Comparison of ENCODE assay signal across 9 cellular contexts in the genomic region with DNA sequence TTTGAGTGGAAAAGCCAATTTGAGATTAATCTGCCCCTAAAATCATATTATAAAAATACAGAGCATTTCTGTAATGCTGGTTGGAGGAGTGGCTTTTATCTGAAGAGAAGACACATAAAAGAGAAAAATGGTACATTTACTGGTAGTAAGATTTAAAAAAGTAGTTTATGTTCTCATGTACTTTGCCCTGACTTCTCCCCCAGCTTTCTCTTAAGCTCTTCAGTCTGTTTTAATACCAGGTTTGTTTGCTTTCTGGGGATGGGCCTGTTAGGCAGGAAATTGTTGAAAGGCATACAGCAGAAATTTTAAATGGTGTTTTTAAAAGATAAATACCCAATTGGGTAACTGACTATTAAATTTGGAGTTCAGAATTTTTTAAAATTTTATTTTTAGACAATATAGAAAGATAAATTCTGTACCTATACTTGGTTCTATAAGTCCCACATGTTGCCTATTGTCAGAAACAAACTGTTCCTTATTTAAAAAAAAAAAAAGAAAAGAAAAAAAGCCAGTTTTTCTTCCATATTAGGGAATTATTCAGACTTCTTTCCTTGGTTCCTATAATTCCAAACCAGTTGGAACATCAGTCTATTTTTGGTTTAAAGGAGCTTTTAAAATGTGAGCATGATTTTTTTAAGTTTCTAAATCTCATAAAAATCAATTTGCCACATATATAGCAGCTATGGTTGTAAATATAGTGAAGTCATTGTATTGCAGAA.
DNase-seq lines count a peak whose midpoint lies in the region; ATAC-seq and TF ChIP-seq lines count a peak whose summit lies in the region.
"Had no signal": no experiment of that assay in that cellular context is flagged by ENCODE, and none has a peak within 500 bp of the region (broad histone marks: within the 10 kb centered on the region; RNA-seq: fewer than 3 reads in every experiment).

No MANE protein-coding gene starts in this region.

- intact Hi-C loops in natural killer cell (cut with micrococcal nuclease), result loop anchor here (1.0 to 2.0 kb wide), 2 partner anchors 141 to 207 kb away; no protein-coding TSS in a partner anchor
- intact Hi-C loops in activated CD4-positive, alpha-beta memory T cell treated with anti-CD3 and anti-CD28 coated beads for 36 hours (cut with micrococcal nuclease), result loop anchor here (1.0 kb wide), 1 partner anchor 207 kb away; no protein-coding TSS in a partner anchor
- intact Hi-C loops in right lobe of liver (cut with DNase I), result loop anchor here (10.0 kb wide), 1 partner anchor 217 kb away; no protein-coding TSS in a partner anchor
- intact Hi-C loops in vagina (cut with DNase I), result loop anchor here (5.0 kb wide), 2 partner anchors 136 to 204 kb away; a partner anchor contains a TSS

- H3K4me3 ChIP-seq in right lobe of liver (no peak overlapping the region), vagina (no peak overlapping the region)
- H3K4me3 ChIP-seq: HAP-1 had no signal

- TF ChIP-seq POLR2A in right lobe of liver (IDR thresholded peaks at IDR 0.05) (no peak), vagina (IDR thresholded peaks at IDR 0.05) (no peak)

- no peak overlapping the region for H3K4me3 Mint-ChIP-seq in natural killer cell treated with Interleukin-12 subunit alpha and Interleukin-12 subunit beta and Interleukin-15 and Interleukin-18, amount 100 ng/mL, for 72 hours
- H3K4me3 Mint-ChIP-seq in natural killer cell, result no peak overlapping the region
- H3K4me3 Mint-ChIP-seq in activated CD4-positive, alpha-beta memory T cell treated with anti-CD3 and anti-CD28 coated beads for 36 hours, result peak overlapping the region; percentile 47

- POLR2A ChIA-PET in activated CD4-positive, alpha-beta memory T cell treated with anti-CD3 and anti-CD28 coated beads for 36 hours (lab: Charles Lee), result interaction anchor here (0.8 to 8.1 kb wide), 9 partner anchors 11 to 207 kb away, joined by 3 to 87 read pairs (median 5); no protein-coding TSS in a partner anchor

- H3K27me3 ChIP-seq in right lobe of liver (no peaks in the 10 kb centered on the region), vagina (no peaks in the 10 kb centered on the region)

- peaks cover 51 to 56% of the 10 kb centered on the region in 2 donors for H3K4me1 Mint-ChIP-seq in natural killer cell treated with Interleukin-12 subunit alpha and Interleukin-12 subunit beta and Interleukin-15 and Interleukin-18, amount 100 ng/mL, for 72 hours (ENCODE audit: low read depth in 2 of 2)
- H3K4me1 Mint-ChIP-seq in natural killer cell, result peaks cover 37 to 43% of the 10 kb centered on the region in 2 donors
- H3K4me1 Mint-ChIP-seq in activated CD4-positive, alpha-beta memory T cell treated with anti-CD3 and anti-CD28 coated beads for 36 hours (ENCODE audit: low read depth), result peaks cover 81% of the 10 kb centered on the region

- ATAC-seq in natural killer cell treated with Interleukin-12 subunit alpha and Interleukin-12 subunit beta and Interleukin-15 and Interleukin-18, amount 100 ng/mL, for 72 hours, result no peak
- no peak for ATAC-seq in natural killer cell
- peak; percentile 45 to 81 (median 67) for ATAC-seq in right lobe of liver
- ATAC-seq in GM21619 (IDR thresholded peaks at IDR 0.05; ENCODE audit: unreplicated experiment), result no peak
- ATAC-seq in GM19351 (IDR thresholded peaks at IDR 0.05; ENCODE audit: unreplicated experiment), result no peak

- H3K9me3 ChIP-seq in right lobe of liver, result no peaks in the 10 kb centered on the region
- no peaks in the 10 kb centered on the region for H3K9me3 ChIP-seq in vagina
- H3K9me3 ChIP-seq: HAP-1 had no signal

- H3K27ac Mint-ChIP-seq in natural killer cell treated with Interleukin-12 subunit alpha and Interleukin-12 subunit beta and Interleukin-15 and Interleukin-18, amount 100 ng/mL, for 72 hours, result peak overlapping the region; percentile 55 to 92
- H3K27ac Mint-ChIP-seq in natural killer cell, result peak overlapping the region in 1 of 2 donors; percentile 77
- H3K27ac Mint-ChIP-seq in activated CD4-positive, alpha-beta memory T cell treated with anti-CD3 and anti-CD28 coated beads for 36 hours, result peak overlapping the region; percentile 86

- CTCF ChIA-PET in activated CD4-positive, alpha-beta memory T cell treated with anti-CD3 and anti-CD28 coated beads for 36 hours (lab: Charles Lee), result interaction anchor here (0.7 to 8.8 kb wide), 29 partner anchors 8 to 231 kb away, joined by 3 to 94 read pairs (median 7); a partner anchor contains a TSS

- TF ChIP-seq CTCF in natural killer cell (IDR thresholded peaks at IDR 0.05) (no peak), right lobe of liver (IDR thresholded peaks at IDR 0.05) (no peak), vagina (IDR thresholded peaks at IDR 0.05) (no peak)

- H3K27me3 Mint-ChIP-seq in natural killer cell treated with Interleukin-12 subunit alpha and Interleukin-12 subunit beta and Interleukin-15 and Interleukin-18, amount 100 ng/mL, for 72 hours, result no peaks in the 10 kb centered on the region
- H3K27me3 Mint-ChIP-seq in natural killer cell (ENCODE audit: low read depth in 2 of 2), result no peaks in the 10 kb centered on the region
- H3K27me3 Mint-ChIP-seq in activated CD4-positive, alpha-beta memory T cell treated with anti-CD3 and anti-CD28 coated beads for 36 hours, result no peaks in the 10 kb centered on the region

- no peaks in the 10 kb centered on the region for H3K9me3 Mint-ChIP-seq in natural killer cell treated with Interleukin-12 subunit alpha and Interleukin-12 subunit beta and Interleukin-15 and Interleukin-18, amount 100 ng/mL, for 72 hours
- H3K9me3 Mint-ChIP-seq in natural killer cell, result no peaks in the 10 kb centered on the region
- no peaks in the 10 kb centered on the region for H3K9me3 Mint-ChIP-seq in activated CD4-positive, alpha-beta memory T cell treated with anti-CD3 and anti-CD28 coated beads for 36 hours

- H3K36me3 Mint-ChIP-seq in natural killer cell treated with Interleukin-12 subunit alpha and Interleukin-12 subunit beta and Interleukin-15 and Interleukin-18, amount 100 ng/mL, for 72 hours, result no peaks in the 10 kb centered on the region
- H3K36me3 Mint-ChIP-seq in natural killer cell, result no peaks in the 10 kb centered on the region
- peaks cover 18% of the 10 kb centered on the region for H3K36me3 Mint-ChIP-seq in activated CD4-positive, alpha-beta memory T cell treated with anti-CD3 and anti-CD28 coated beads for 36 hours

- DNase-seq in natural killer cell treated with Interleukin-12 subunit alpha and Interleukin-12 subunit beta and Interleukin-15 and Interleukin-18, amount 100 ng/mL, for 72 hours (ENCODE audit: low spot score), result no peak
- no peak for DNase-seq in natural killer cell
- DNase-seq in activated CD4-positive, alpha-beta memory T cell treated with anti-CD3 and anti-CD28 coated beads for 36 hours, result no peak
- DNase-seq in right lobe of liver, result no peak
- DNase-seq in vagina (ENCODE audit: extremely low spot score in 2 of 2), result no peak
- no peak for DNase-seq in C1 segment of cervical spinal cord (lab: John Stamatoyannopoulos, UW)

- peaks cover 0 to 15% (median 6%) of the 10 kb centered on the region in 4 donors for H3K4me1 ChIP-seq in right lobe of liver
- peaks cover 49% of the 10 kb centered on the region for H3K4me1 ChIP-seq in vagina

- peak overlapping the region; percentile 37 to 67 (median 64) for H3K27ac ChIP-seq in right lobe of liver
- H3K27ac ChIP-seq in vagina, result peak overlapping the region; percentile 77

- H3K36me3 ChIP-seq in right lobe of liver (no peaks in the 10 kb centered on the region), vagina (no peaks in the 10 kb centered on the region)
- H3K36me3 ChIP-seq: HAP-1 had no signal

Comparison
In these comparisons a context has a peak if more than half of its experiments do, and no peak if none do; other contexts are left out.
1. ATAC-seq: peak in right lobe of liver (4 of 4); none in natural killer cell treated with Interleukin-12 subunit alpha and Interleukin-12 subunit beta and Interleukin-15 and Interleukin-18, amount 100 ng/mL, for 72 hours (0 of 2), natural killer cell (0 of 3), GM21619 (single experiment) and GM19351 (single experiment).